9 cellular contexts compared by ENCODE assay signal in genomic region chr1:15524283-15525042, GRCh38. TPM values are rescaled to one million over a fixed set of nuclear protein-coding genes. Genes with fewer than 3 reads are reported as not detected.
DNase-seq lines count a peak whose midpoint lies in the region; ATAC-seq and TF ChIP-seq lines count a peak whose summit lies in the region.
"Had no signal": no experiment of that assay in that cellular context is flagged by ENCODE, and none has a peak within 500 bp of the region (broad histone marks: within the 10 kb centered on the region; RNA-seq: fewer than 3 reads in every experiment).

No MANE protein-coding gene starts in this region.

- H3K9ac ChIP-seq in HUES6 (ENCODE audit: low read length) (peak overlapping the region; percentile 96), NT2/D1 (ENCODE audit: insufficient read length, low read depth) (no peak overlapping the region), endodermal cell (ENCODE audit: extremely low read depth, low read length, poor library complexity, severe bottlenecking) (peak overlapping the region; percentile 61)

- peak; percentile 40 for ATAC-seq in GM21423 (IDR thresholded peaks at IDR 0.05; ENCODE audit: unreplicated experiment)

- H3K4me3 ChIP-seq in HUES6 (ENCODE audit: low read depth, low read length) (peak overlapping the region; percentile 97), NT2/D1 (ENCODE audit: insufficient read length, low read depth) (peak overlapping the region; percentile 57), endodermal cell (ENCODE audit: low read length) (peak overlapping the region; percentile 89), mesodermal cell (ENCODE audit: extremely low read depth, insufficient read depth, low read length, poor library complexity, severe bottlenecking) (peak overlapping the region; percentile 72)

- H3K27me3 ChIP-seq in HUES6 (ENCODE audit: control insufficient read depth, insufficient read depth, low read length) (no peaks in the 10 kb centered on the region), NT2/D1 (ENCODE audit: insufficient read depth, insufficient read length) (no peaks in the 10 kb centered on the region), endodermal cell (ENCODE audit: control insufficient read depth, insufficient read depth, low read length, poor library complexity, severe bottlenecking) (no peaks in the 10 kb centered on the region)

- peak; percentile 86 for DNase-seq in COLO829 (ENCODE audit: low spot score)
- DNase-seq in NT2/D1 (ENCODE audit: low read depth, low spot score): peak; percentile 94
- peak; percentile 100 for DNase-seq in activated CD8-positive, alpha-beta memory T cell treated with anti-CD3 and anti-CD28 coated beads, Interleukin-2, amount 50 U/mL, for 4 hours
- peak; percentile 100 for DNase-seq in endodermal cell
- DNase-seq in stimulated activated CD8-positive, alpha-beta memory T cell treated with anti-CD3 and anti-CD28 coated beads, Interleukin-15, amount 100 ng/mL, for 24 hours (ENCODE audit: low read depth): peak; percentile 98

- H3K9me3 ChIP-seq in HUES6 (ENCODE audit: control insufficient read depth, insufficient read depth, low read depth, low read length) (no peaks in the 10 kb centered on the region), NT2/D1 (ENCODE audit: insufficient read depth, low read length) (no peaks in the 10 kb centered on the region), endodermal cell (ENCODE audit: control insufficient read depth, low read length) (no peaks in the 10 kb centered on the region), mesodermal cell (ENCODE audit: control insufficient read depth, low read length) (no peaks in the 10 kb centered on the region)

- H3K36me3 Mint-ChIP-seq in endodermal cell (ENCODE audit: low read depth): peaks cover under 1% of the 10 kb centered on the region

- H3K9me3 Mint-ChIP-seq in endodermal cell: no peaks in the 10 kb centered on the region

- peak overlapping the region; percentile 100 for H3K27ac Mint-ChIP-seq in endodermal cell

- 0% methylated on average over 85 of the region's 87 CpGs; no CpG with 5 or more reads in 1 of the 2 experiments for WGBS in endodermal cell (ENCODE audit: insufficient coverage in 1 of 2, insufficient read length in 1 of 2), 2 experiments
- WGBS in mesodermal cell (ENCODE audit: insufficient coverage in 2 of 2), 2 experiments: 0 to 1% methylated on average over 14 to 46 of the region's 87 CpGs

- H3K27me3 Mint-ChIP-seq in endodermal cell (ENCODE audit: insufficient read depth): no peaks in the 10 kb centered on the region

- peak overlapping the region; percentile 82 for H3K4me3 Mint-ChIP-seq in endodermal cell

- peaks cover 30% of the 10 kb centered on the region for H3K4me1 Mint-ChIP-seq in endodermal cell

- H3K36me3 ChIP-seq in HUES6 (ENCODE audit: control insufficient read depth, insufficient read depth, low read length) (no peaks in the 10 kb centered on the region), NT2/D1 (ENCODE audit: insufficient read depth, insufficient read length, low read length) (peaks cover 6% of the 10 kb centered on the region), endodermal cell (ENCODE audit: control insufficient read depth, insufficient read depth, low read length) (peaks cover 7% of the 10 kb centered on the region), mesodermal cell (ENCODE audit: control insufficient read depth, insufficient read depth, low read length) (peaks cover 3% of the 10 kb centered on the region)

- no peak for TF ChIP-seq CTCF in endodermal cell (conservative IDR thresholded peaks at IDR 0.05)

- H3K4me1 ChIP-seq in HUES6 (ENCODE audit: control insufficient read depth, insufficient read depth, low read length) (peaks cover 10% of the 10 kb centered on the region), NT2/D1 (ENCODE audit: insufficient read depth, insufficient read length) (no peaks in the 10 kb centered on the region), endodermal cell (ENCODE audit: control insufficient read depth, insufficient read depth, low read length) (no peaks in the 10 kb centered on the region), mesodermal cell (ENCODE audit: control insufficient read depth, insufficient read depth, low read length, poor library complexity, severe bottlenecking) (peaks cover 13% of the 10 kb centered on the region)

- H3K27ac ChIP-seq in HUES6 (ENCODE audit: low read depth, low read length) (peak overlapping the region; percentile 97), endodermal cell (ENCODE audit: low read depth, low read length) (peak overlapping the region; percentile 98), mesodermal cell (ENCODE audit: low read depth, low read length, severe bottlenecking) (peak overlapping the region; percentile 99)

RNA-seq across cellular contexts. Expression of gene CASP9, which starts 0.4 kb away (rescaled TPM):
- total RNA-seq in endodermal cell: 10 to 100 TPM; 15.5 to 16.1 TPM
- 11.4 TPM for polyA plus RNA-seq in endodermal cell (2013, experiment 1 of 2)
- 9.0 TPM for polyA plus RNA-seq in endodermal cell (2013, experiment 2 of 2)
- polyA plus RNA-seq in mesodermal cell (2013, experiment 1 of 2): 11.2 TPM
- 9.0 TPM for polyA plus RNA-seq in mesodermal cell (2013, experiment 2 of 2)

RNA-seq across cellular contexts. Expression of gene DNAJC16, which starts 2.2 kb away (rescaled TPM):
- total RNA-seq in endodermal cell: 10 to 100 TPM; 23.1 to 31.6 TPM
- 11.8 TPM for polyA plus RNA-seq in endodermal cell (2013, experiment 1 of 2)
- 10.7 TPM for polyA plus RNA-seq in endodermal cell (2013, experiment 2 of 2)
- 9.5 TPM for polyA plus RNA-seq in mesodermal cell (2013, experiment 1 of 2)
- 11.8 TPM for polyA plus RNA-seq in mesodermal cell (2013, experiment 2 of 2)

RNA-seq across cellular contexts. Expression of gene CELA2B, which starts 48.6 kb away (rescaled TPM):
- not detected for total RNA-seq in endodermal cell
- not detected for polyA plus RNA-seq in endodermal cell (2013, experiment 1 of 2)
- not detected for polyA plus RNA-seq in endodermal cell (2013, experiment 2 of 2)
- polyA plus RNA-seq in mesodermal cell (2013, experiment 1 of 2): not detected
- not detected for polyA plus RNA-seq in mesodermal cell (2013, experiment 2 of 2)
- total RNA-seq: subcutaneous adipose tissue had no signal

Comparison
In these comparisons a context has a peak if more than half of its experiments do, and no peak if none do; other contexts are left out.
1. Peak in every context shown above with its lines: DNase-seq, ATAC-seq, H3K4me3 ChIP-seq and H3K27ac ChIP-seq.